Comparison of ENCODE assay signal across 23 cellular contexts in genomic region chr11:45321669-45322068, GRCh38. TPM values are rescaled to one million over a fixed set of nuclear protein-coding genes. Genes with fewer than 3 reads are reported as not detected.
DNase-seq lines count a peak whose midpoint lies in the region; ATAC-seq and TF ChIP-seq lines count a peak whose summit lies in the region.
"Had no signal": no experiment of that assay in that cellular context is flagged by ENCODE, and none has a peak within 500 bp of the region (broad histone marks: within the 10 kb centered on the region; RNA-seq: fewer than 3 reads in every experiment).

No MANE protein-coding gene starts in this region.

- intact Hi-C loops in esophagus muscularis mucosa (cut with DNase I), result no loop called here

- no peak overlapping the region for H3K4me3 Mint-ChIP-seq in activated naive CD4-positive, alpha-beta T cell treated with anti-CD3 and anti-CD28 coated beads, Interleukin-2, amount 50 U/mL, for 24 hours
- H3K4me3 Mint-ChIP-seq in T-helper 17 cell (no peak overlapping the region), type B pancreatic cell (no peak overlapping the region)
- H3K4me3 Mint-ChIP-seq: CD14-positive monocyte; CD4-positive, alpha-beta T cell; CD8-positive, alpha-beta memory T cell; GM23338; H9 had no signal

- H3K36me3 Mint-ChIP-seq in activated naive CD4-positive, alpha-beta T cell treated with anti-CD3 and anti-CD28 coated beads, Interleukin-2, amount 50 U/mL, for 24 hours, result no peaks in the 10 kb centered on the region
- H3K36me3 Mint-ChIP-seq in activated naive CD4-positive, alpha-beta T cell treated with anti-CD3 and anti-CD28 coated beads, Interleukin-2, amount 50 U/mL, for 72 hours, result peaks cover 0 to under 1% of the 10 kb centered on the region in 2 donors
- H3K36me3 Mint-ChIP-seq in T-helper 17 cell (ENCODE audit: low read depth) (peaks cover 11% of the 10 kb centered on the region), type B pancreatic cell (no peaks in the 10 kb centered on the region)
- H3K36me3 Mint-ChIP-seq: CD14-positive monocyte; CD8-positive, alpha-beta memory T cell had no signal

- no peaks in the 10 kb centered on the region for H3K4me1 Mint-ChIP-seq in activated naive CD4-positive, alpha-beta T cell treated with anti-CD3 and anti-CD28 coated beads, Interleukin-2, amount 50 U/mL, for 24 hours
- no peaks in the 10 kb centered on the region for H3K4me1 Mint-ChIP-seq in T-helper 17 cell
- H3K4me1 Mint-ChIP-seq in type B pancreatic cell (ENCODE audit: unreplicated experiment), result no peaks in the 10 kb centered on the region
- H3K4me1 Mint-ChIP-seq: CD14-positive monocyte; CD8-positive, alpha-beta memory T cell; GM23338; H9 had no signal

- H3K27me3 Mint-ChIP-seq in activated naive CD4-positive, alpha-beta T cell treated with anti-CD3 and anti-CD28 coated beads, Interleukin-2, amount 50 U/mL, for 24 hours, result peaks cover 13% of the 10 kb centered on the region
- H3K27me3 Mint-ChIP-seq in T-helper 17 cell (peaks cover 57% of the 10 kb centered on the region), type B pancreatic cell (peaks cover 24% of the 10 kb centered on the region)

- no peak for ATAC-seq in activated naive CD4-positive, alpha-beta T cell treated with anti-CD3 and anti-CD28 coated beads, Interleukin-2, amount 50 U/mL, for 72 hours
- ATAC-seq in T-helper 17 cell, result no peak
- ATAC-seq: A549, GM23338, HCT116 had no signal

- no peak for TF ChIP-seq EP300 in esophagus muscularis mucosa (IDR thresholded peaks at IDR 0.05)

- no peak overlapping the region for H3K27ac ChIP-seq in esophagus muscularis mucosa (replicated peaks in 1 of 4)
- H3K27ac ChIP-seq: A549; BLaER1 treated with 17β-estradiol and CSF1 and Interleukin-3, amounts not matched to agents 10 nM and 100 nM had no signal

- H3K27ac Mint-ChIP-seq in activated naive CD4-positive, alpha-beta T cell treated with anti-CD3 and anti-CD28 coated beads, Interleukin-2, amount 50 U/mL, for 24 hours, result peak overlapping the region; percentile 53
- no peak overlapping the region for H3K27ac Mint-ChIP-seq in activated naive CD4-positive, alpha-beta T cell treated with anti-CD3 and anti-CD28 coated beads, Interleukin-2, amount 50 U/mL, for 72 hours
- peak overlapping the region; percentile 73 for H3K27ac Mint-ChIP-seq in T-helper 17 cell
- no peak overlapping the region for H3K27ac Mint-ChIP-seq in type B pancreatic cell
- H3K27ac Mint-ChIP-seq: CD14-positive monocyte; CD4-positive, alpha-beta T cell; CD8-positive, alpha-beta memory T cell; GM23338 had no signal

- no peak overlapping the region for H3K4me3 ChIP-seq in esophagus muscularis mucosa
- H3K4me3 ChIP-seq: A549; BLaER1 treated with 17β-estradiol and CSF1 and Interleukin-3, amounts not matched to agents 10 nM and 100 nM; GM23338 had no signal

- H3K9me3 ChIP-seq in T-helper 17 cell (ENCODE audit: control insufficient read depth, low read length, poor library complexity, severe bottlenecking), result no peaks in the 10 kb centered on the region
- H3K9me3 ChIP-seq in esophagus muscularis mucosa, result no peaks in the 10 kb centered on the region
- H3K9me3 ChIP-seq: BE2C had no signal

- no peak for DNase-seq in activated naive CD4-positive, alpha-beta T cell treated with anti-CD3 and anti-CD28 coated beads, Interleukin-2, amount 50 U/mL, for 72 hours (ENCODE audit: low spot score in 2 of 2)
- DNase-seq in T-helper 17 cell (no peak), esophagus muscularis mucosa (ENCODE audit: extremely low spot score) (peak; percentile 70), type B pancreatic cell (ENCODE audit: extremely low spot score, unreplicated experiment) (peak; percentile 44), globus pallidus (ENCODE audit: low spot score) (no peak), T-helper 1 cell (no peak)
- DNase-seq: 8988T; ACHN; AML-193; BE2C; CD4-positive, alpha-beta T cell; CD8-positive, alpha-beta memory T cell; DMS53; DMS79 treated with DMSO at 0.1 percent for 48 hours; GF-D8; H9 had no signal

- 97% methylated on average over 6 of the region's 7 CpGs for WGBS in esophagus muscularis mucosa

- H3K9me3 Mint-ChIP-seq in activated naive CD4-positive, alpha-beta T cell treated with anti-CD3 and anti-CD28 coated beads, Interleukin-2, amount 50 U/mL, for 24 hours, result no peaks in the 10 kb centered on the region
- no peaks in the 10 kb centered on the region for H3K9me3 Mint-ChIP-seq in activated naive CD4-positive, alpha-beta T cell treated with anti-CD3 and anti-CD28 coated beads, Interleukin-2, amount 50 U/mL, for 72 hours
- H3K9me3 Mint-ChIP-seq in type B pancreatic cell, result no peaks in the 10 kb centered on the region
- H3K9me3 Mint-ChIP-seq: CD4-positive, alpha-beta T cell; GM23338 had no signal

- no peaks in the 10 kb centered on the region for H3K36me3 ChIP-seq in esophagus muscularis mucosa
- H3K36me3 ChIP-seq: BE2C; BLaER1 treated with 17β-estradiol and CSF1 and Interleukin-3, amounts not matched to agents 10 nM and 100 nM had no signal

- TF ChIP-seq POLR2A in esophagus muscularis mucosa (IDR thresholded peaks at IDR 0.05; ENCODE audit: low read depth), result no peak

- TF ChIP-seq CTCF in esophagus muscularis mucosa (IDR thresholded peaks at IDR 0.05) (no peak), type B pancreatic cell (conservative IDR thresholded peaks at IDR 0.05) (no peak)

- H3K27me3 ChIP-seq in esophagus muscularis mucosa, result peaks cover 0 to 10% (median 0%) of the 10 kb centered on the region in 4 donors
- H3K27me3 ChIP-seq: BE2C; BLaER1 treated with 17β-estradiol and CSF1 and Interleukin-3, amounts not matched to agents 10 nM and 100 nM had no signal

- H3K4me1 ChIP-seq in esophagus muscularis mucosa, result peaks cover 5 to 14% (median 9%) of the 10 kb centered on the region in 4 donors
- H3K4me1 ChIP-seq: A549; BE2C; BLaER1 treated with 17β-estradiol and CSF1 and Interleukin-3, amounts not matched to agents 10 nM and 100 nM had no signal

RNA-seq across cellular contexts. Expression of gene SYT13, which starts 35.5 kb away (rescaled TPM):
- not detected for total RNA-seq in activated naive CD4-positive, alpha-beta T cell treated with anti-CD3 and anti-CD28 coated beads, Interleukin-2, amount 50 U/mL, for 72 hours
- total RNA-seq in T-helper 17 cell, result under 1 TPM in 1 of 2 donors, not detected in 1; 0.89 TPM
- total RNA-seq in esophagus muscularis mucosa, result under 1 TPM in 3 of 4 donors, not detected in 1; 0.23 to 0.83 (median 0.42) TPM
- total RNA-seq in type B pancreatic cell (ENCODE audit: low replicate concordance), result 17.4 and 36.4 TPM in 2 replicates
- total RNA-seq: CD4-positive, alpha-beta T cell; CD8-positive, alpha-beta memory T cell; G401 had no signal

Comparison
In these comparisons a context has a peak if more than half of its experiments do, and no peak if none do; other contexts are left out.
1. H3K27ac Mint-ChIP-seq: peak in activated naive CD4-positive, alpha-beta T cell treated with anti-CD3 and anti-CD28 coated beads, Interleukin-2, amount 50 U/mL, for 24 hours (single experiment) and T-helper 17 cell (single experiment); none in activated naive CD4-positive, alpha-beta T cell treated with anti-CD3 and anti-CD28 coated beads, Interleukin-2, amount 50 U/mL, for 72 hours (0 of 2) and type B pancreatic cell (single experiment).
2. DNase-seq: peak in esophagus muscularis mucosa (single experiment) and type B pancreatic cell (single experiment); none in activated naive CD4-positive, alpha-beta T cell treated with anti-CD3 and anti-CD28 coated beads, Interleukin-2, amount 50 U/mL, for 72 hours (0 of 2), T-helper 17 cell (0 of 3), globus pallidus (single experiment) and T-helper 1 cell (0 of 5).